ENCODE assay signal across 1 cellular context in the genomic region with DNA sequence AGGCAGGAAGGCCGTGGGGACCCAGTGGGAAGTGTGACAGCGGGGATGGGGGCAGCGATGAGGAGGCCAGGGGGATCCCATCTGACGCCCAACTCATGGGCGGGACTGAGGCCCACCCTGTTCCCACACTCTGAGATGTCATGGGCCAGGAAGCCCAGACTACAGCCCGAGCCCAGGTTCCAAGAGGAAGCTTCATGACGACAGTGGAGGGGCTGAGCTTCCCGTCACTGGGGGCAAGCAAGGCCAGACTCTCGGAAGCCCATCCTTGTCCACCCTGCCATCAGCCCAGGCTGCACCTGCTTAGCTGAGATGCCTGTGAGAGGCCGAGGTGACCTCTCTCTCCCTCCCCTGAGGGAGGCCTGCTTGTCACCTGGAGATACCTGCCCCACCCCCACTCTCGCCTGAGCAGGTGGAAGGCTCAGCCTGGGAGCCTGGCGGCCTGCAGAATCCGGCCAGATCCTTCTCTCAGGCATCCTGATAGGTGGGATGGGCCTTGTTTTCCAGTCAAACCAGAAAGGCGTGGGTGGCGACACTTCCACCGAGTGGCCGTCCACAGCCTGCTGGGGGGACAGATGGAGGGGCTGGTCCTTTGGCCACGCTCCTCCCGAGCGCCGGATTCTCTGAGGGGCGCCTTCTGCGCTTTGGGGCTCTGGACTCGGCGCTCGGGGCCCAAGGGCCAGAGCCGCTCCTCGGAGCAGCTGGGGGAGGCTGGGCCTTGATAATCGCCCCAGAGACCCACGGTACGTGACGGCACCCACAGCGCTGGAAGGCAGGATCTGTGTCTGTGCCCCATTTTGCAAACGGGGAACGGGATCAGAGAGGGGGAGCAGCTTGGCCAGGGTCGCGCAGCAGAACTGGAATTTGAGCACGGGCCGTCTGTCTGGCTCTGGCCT.
TF ChIP-seq lines count a peak whose summit lies in the region.

No MANE protein-coding gene starts in this region.

TF ChIP-seq in HEK293, 187 proteins besides CTCF, POLR2A, EP300 and RAD21 (continued from another document):
- TF ChIP-seq, protein P1, sequence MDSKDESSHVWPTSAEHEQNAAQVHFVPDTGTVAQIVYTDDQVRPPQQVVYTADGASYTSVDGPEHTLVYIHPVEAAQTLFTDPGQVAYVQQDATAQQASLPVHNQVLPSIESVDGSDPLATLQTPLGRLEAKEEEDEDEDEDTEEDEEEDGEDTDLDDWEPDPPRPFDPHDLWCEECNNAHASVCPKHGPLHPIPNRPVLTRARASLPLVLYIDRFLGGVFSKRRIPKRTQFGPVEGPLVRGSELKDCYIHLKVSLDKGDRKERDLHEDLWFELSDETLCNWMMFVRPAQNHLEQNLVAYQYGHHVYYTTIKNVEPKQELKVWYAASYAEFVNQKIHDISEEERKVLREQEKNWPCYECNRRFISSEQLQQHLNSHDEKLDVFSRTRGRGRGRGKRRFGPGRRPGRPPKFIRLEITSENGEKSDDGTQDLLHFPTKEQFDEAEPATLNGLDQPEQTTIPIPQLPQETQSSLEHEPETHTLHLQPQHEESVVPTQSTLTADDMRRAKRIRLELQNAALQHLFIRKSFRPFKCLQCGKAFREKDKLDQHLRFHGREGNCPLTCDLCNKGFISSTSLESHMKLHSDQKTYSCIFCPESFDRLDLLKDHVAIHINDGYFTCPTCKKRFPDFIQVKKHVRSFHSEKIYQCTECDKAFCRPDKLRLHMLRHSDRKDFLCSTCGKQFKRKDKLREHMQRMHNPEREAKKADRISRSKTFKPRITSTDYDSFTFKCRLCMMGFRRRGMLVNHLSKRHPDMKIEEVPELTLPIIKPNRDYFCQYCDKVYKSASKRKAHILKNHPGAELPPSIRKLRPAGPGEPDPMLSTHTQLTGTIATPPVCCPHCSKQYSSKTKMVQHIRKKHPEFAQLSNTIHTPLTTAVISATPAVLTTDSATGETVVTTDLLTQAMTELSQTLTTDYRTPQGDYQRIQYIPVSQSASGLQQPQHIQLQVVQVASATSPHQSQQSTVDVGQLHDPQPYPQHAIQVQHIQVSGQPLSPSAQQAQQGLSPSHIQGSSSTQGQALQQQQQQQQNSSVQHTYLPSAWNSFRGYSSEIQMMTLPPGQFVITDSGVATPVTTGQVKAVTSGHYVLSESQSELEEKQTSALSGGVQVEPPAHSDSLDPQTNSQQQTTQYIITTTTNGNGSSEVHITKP (tag by site-specific recombination; IDR thresholded peaks at IDR 0.05) = no peak
- TF ChIP-seq ZNF391 (tag by site-specific recombination; IDR thresholded peaks at IDR 0.05; ENCODE audit: borderline replicate concordance, low read depth) = 0 out of 2 replicates have a peak, but pooled peaks have one; percentile 24
- TF ChIP-seq, protein P2, sequence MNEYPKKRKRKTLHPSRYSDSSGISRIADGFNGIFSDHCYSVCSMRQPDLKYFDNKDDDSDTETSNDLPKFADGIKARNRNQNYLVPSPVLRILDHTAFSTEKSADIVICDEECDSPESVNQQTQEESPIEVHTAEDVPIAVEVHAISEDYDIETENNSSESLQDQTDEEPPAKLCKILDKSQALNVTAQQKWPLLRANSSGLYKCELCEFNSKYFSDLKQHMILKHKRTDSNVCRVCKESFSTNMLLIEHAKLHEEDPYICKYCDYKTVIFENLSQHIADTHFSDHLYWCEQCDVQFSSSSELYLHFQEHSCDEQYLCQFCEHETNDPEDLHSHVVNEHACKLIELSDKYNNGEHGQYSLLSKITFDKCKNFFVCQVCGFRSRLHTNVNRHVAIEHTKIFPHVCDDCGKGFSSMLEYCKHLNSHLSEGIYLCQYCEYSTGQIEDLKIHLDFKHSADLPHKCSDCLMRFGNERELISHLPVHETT (tag by site-specific recombination; IDR thresholded peaks at IDR 0.05) = 0 out of 2 replicates have a peak, but pooled peaks have one; percentile 47
- TF ChIP-seq, protein P3, sequence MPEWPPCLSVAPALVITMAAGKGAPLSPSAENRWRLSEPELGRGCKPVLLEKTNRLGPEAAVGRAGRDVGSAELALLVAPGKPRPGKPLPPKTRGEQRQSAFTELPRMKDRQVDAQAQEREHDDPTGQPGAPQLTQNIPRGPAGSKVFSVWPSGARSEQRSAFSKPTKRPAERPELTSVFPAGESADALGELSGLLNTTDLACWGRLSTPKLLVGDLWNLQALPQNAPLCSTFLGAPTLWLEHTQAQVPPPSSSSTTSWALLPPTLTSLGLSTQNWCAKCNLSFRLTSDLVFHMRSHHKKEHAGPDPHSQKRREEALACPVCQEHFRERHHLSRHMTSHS (tag by site-specific recombination; IDR thresholded peaks at IDR 0.05) = no peak
